19 cellular contexts compared by ENCODE assay signal in genomic region chr12:197911-198695, GRCh38.
"Had no signal": no experiment of that assay in that cellular context is flagged by ENCODE, and none has a peak within 500 bp of the region (broad histone marks: within the 10 kb centered on the region; RNA-seq: fewer than 3 reads in every experiment).

No MANE protein-coding gene starts in this region.

- FAIRE-seq: endothelial cell of umbilical vein, keratinocyte, small intestine had no signal

- ATAC-seq: foreskin keratinocyte; left colon; left ventricle myocardium superior; stimulated activated effector memory CD8-positive, alpha-beta T cell treated with anti-CD3 and anti-CD28 coated beads, Interleukin-12 subunit alpha, Interleukin-12 subunit beta, amount 100 ng/mL, for 72 hours had no signal

- H3K4me3 Mint-ChIP-seq: endodermal cell; immature natural killer cell; stimulated activated effector memory CD8-positive, alpha-beta T cell treated with anti-CD3 and anti-CD28 coated beads, Interleukin-12 subunit alpha, Interleukin-12 subunit beta, amount 100 ng/mL, for 72 hours; stimulated activated naive CD8-positive, alpha-beta T cell treated with anti-CD3 and anti-CD28 coated beads, Interleukin-15, Interleukin-2, amounts not matched to agents 100 ng/mL and 50 ng/mL, for 24 hours had no signal

- H3K27ac ChIP-seq: colonic mucosa, foreskin keratinocyte, thoracic aorta, transverse colon had no signal

- H3K36me3 Mint-ChIP-seq: immature natural killer cell; stimulated activated effector memory CD8-positive, alpha-beta T cell treated with anti-CD3 and anti-CD28 coated beads, Interleukin-12 subunit alpha, Interleukin-12 subunit beta, amount 100 ng/mL, for 72 hours had no signal

- DNase-seq: colonic mucosa; dermis blood vessel endothelial cell; effector CD4-positive, alpha-beta T cell; endodermal cell; erythroblast; foreskin keratinocyte; immature natural killer cell; left colon; left ventricle myocardium superior; mesenchymal stem cell; midbrain; small intestine; stimulated activated CD4-positive, alpha-beta T cell treated with anti-CD3 and anti-CD28 coated beads, Interleukin-2, amount 100 ng/mL, for 48 hours; transverse colon had no signal

- H3K27ac Mint-ChIP-seq: endodermal cell; immature natural killer cell; stimulated activated effector memory CD8-positive, alpha-beta T cell treated with anti-CD3 and anti-CD28 coated beads, Interleukin-12 subunit alpha, Interleukin-12 subunit beta, amount 100 ng/mL, for 72 hours; stimulated activated naive CD8-positive, alpha-beta T cell treated with anti-CD3 and anti-CD28 coated beads, Interleukin-15, Interleukin-2, amounts not matched to agents 100 ng/mL and 50 ng/mL, for 24 hours had no signal

- H3K9me3 Mint-ChIP-seq: endodermal cell; stimulated activated naive CD8-positive, alpha-beta T cell treated with anti-CD3 and anti-CD28 coated beads, Interleukin-15, Interleukin-2, amounts not matched to agents 100 ng/mL and 50 ng/mL, for 24 hours had no signal
